27 cellular contexts compared by ENCODE assay signal in genomic region chr7:29224726-29225125, GRCh38.
"Had no signal": no experiment of that assay in that cellular context is flagged by ENCODE, and none has a peak within 500 bp of the region (broad histone marks: within the 10 kb centered on the region; RNA-seq: fewer than 3 reads in every experiment).

No MANE protein-coding gene starts in this region.

- H3K36me3 Mint-ChIP-seq: activated naive CD4-positive, alpha-beta T cell treated with anti-CD3 and anti-CD28 coated beads, Interleukin-2, amount 10 ng/mL, durations not matched to agents 7 days and 5 days had no signal

- H3K27me3 ChIP-seq: ascending aorta, cardiac muscle cell, tibial artery had no signal

- DNase-seq: activated CD4-positive, alpha-beta T cell treated with anti-CD3 and anti-CD28 coated beads, Interleukin-2, amount 10 ng/mL, durations not matched to agents 7 days and 5 days; activated CD8-positive, alpha-beta memory T cell treated with anti-CD3 and anti-CD28 coated beads, Interleukin-2, amount 50 U/mL, for 48 hours; activated effector memory CD4-positive, alpha-beta T cell treated with Interleukin-2 at 50 U/mL for 16 hours; activated naive CD4-positive, alpha-beta T cell treated with anti-CD3 and anti-CD28 coated beads, Interleukin-2, amount 10 ng/mL, durations not matched to agents 7 days and 5 days; activated naive CD8-positive, alpha-beta T cell treated with anti-CD3 and anti-CD28 coated beads, Interleukin-2, amount 50 U/mL, for 24 hours; activated T-cell treated with anti-CD3 and anti-CD28 coated beads, Interleukin-2, amount 50 U/mL, for 48 hours; effector memory CD4-positive, alpha-beta T cell; foreskin melanocyte; glutamatergic neuron; hypothalamus; islet precursor cell; nucleus accumbens; retina; stimulated activated CD4-positive, alpha-beta T cell treated with anti-CD3 and anti-CD28 coated beads, Interleukin-12 subunit alpha, Interleukin-12 subunit beta, amount 100 ng/mL, for 4 hours; stimulated activated CD4-positive, alpha-beta T cell treated with anti-CD3 and anti-CD28 coated beads, Interleukin-1b, Interleukin-23, amount 100 ng/mL, for 48 hours; stimulated activated naive CD4-positive, alpha-beta T cell treated with Interleukin-2 at 50 U/mL for 16 hours; tibial artery had no signal

- H3K27me3 Mint-ChIP-seq: activated naive CD4-positive, alpha-beta T cell treated with anti-CD3 and anti-CD28 coated beads, Interleukin-2, amount 10 ng/mL, durations not matched to agents 7 days and 5 days; dendritic cell treated with granulocyte-macrophage colony-stimulating factor and Interleukin-4, amounts not matched to agents 40 ng/mL and 50 ng/mL, for 4 days had no signal

- FAIRE-seq: urothelium cell line had no signal

- H3K4me3 ChIP-seq: ascending aorta, cardiac muscle cell, lung, tibial artery had no signal

- H3K36me3 ChIP-seq: ascending aorta, cardiac muscle cell, tibial artery had no signal

- H3K27ac ChIP-seq: ascending aorta, cardiac muscle cell, tibial artery had no signal

- H3K9me3 Mint-ChIP-seq: activated CD4-positive, alpha-beta T cell treated with anti-CD3 and anti-CD28 coated beads, Interleukin-2, amount 10 ng/mL, durations not matched to agents 7 days and 5 days; activated naive CD4-positive, alpha-beta T cell treated with anti-CD3 and anti-CD28 coated beads, Interleukin-2, amount 10 ng/mL, durations not matched to agents 7 days and 5 days; activated naive CD8-positive, alpha-beta T cell treated with anti-CD3 and anti-CD28 coated beads, Interleukin-2, amount 50 U/mL, for 24 hours; dendritic cell treated with granulocyte-macrophage colony-stimulating factor and Interleukin-4, amounts not matched to agents 40 ng/mL and 50 ng/mL, for 4 days; T-helper 1 cell treated with Interleukin-12 subunit alpha and Interleukin-12 subunit beta and Interleukin-4 antibody, amounts not matched to agents 30 μg/mL and 1 μg/mL, for 36 hours had no signal

- ATAC-seq: activated CD4-positive, CD25-positive, alpha-beta regulatory T cell treated with anti-CD3 and anti-CD28 coated beads, Interleukin-2, amount 50 U/mL, for 24 hours; activated naive CD8-positive, alpha-beta T cell treated with anti-CD3 and anti-CD28 coated beads, Interleukin-2, amount 50 U/mL, for 24 hours; left lobe of liver had no signal

- H3K4me1 ChIP-seq: ascending aorta, tibial artery had no signal

- H3K4me3 Mint-ChIP-seq: activated CD4-positive, alpha-beta T cell treated with anti-CD3 and anti-CD28 coated beads, Interleukin-2, amount 10 ng/mL, durations not matched to agents 7 days and 5 days; activated naive CD4-positive, alpha-beta T cell treated with anti-CD3 and anti-CD28 coated beads, Interleukin-2, amount 10 ng/mL, durations not matched to agents 7 days and 5 days; activated naive CD8-positive, alpha-beta T cell treated with anti-CD3 and anti-CD28 coated beads, Interleukin-2, amount 50 U/mL, for 24 hours; dendritic cell treated with granulocyte-macrophage colony-stimulating factor and Interleukin-4, amounts not matched to agents 40 ng/mL and 50 ng/mL, for 4 days; mesothelial cell of epicardium; nephron; T-helper 1 cell treated with Interleukin-12 subunit alpha and Interleukin-12 subunit beta and Interleukin-4 antibody, amounts not matched to agents 30 μg/mL and 1 μg/mL, for 36 hours had no signal

- H3K27ac Mint-ChIP-seq: activated CD4-positive, alpha-beta T cell treated with anti-CD3 and anti-CD28 coated beads, Interleukin-2, amount 10 ng/mL, durations not matched to agents 7 days and 5 days; activated naive CD4-positive, alpha-beta T cell treated with anti-CD3 and anti-CD28 coated beads, Interleukin-2, amount 10 ng/mL, durations not matched to agents 7 days and 5 days; activated naive CD8-positive, alpha-beta T cell treated with anti-CD3 and anti-CD28 coated beads, Interleukin-2, amount 50 U/mL, for 24 hours; dendritic cell treated with granulocyte-macrophage colony-stimulating factor and Interleukin-4, amounts not matched to agents 40 ng/mL and 50 ng/mL, for 4 days; mesothelial cell of epicardium; nephron; T-helper 1 cell treated with Interleukin-12 subunit alpha and Interleukin-12 subunit beta and Interleukin-4 antibody, amounts not matched to agents 30 μg/mL and 1 μg/mL, for 36 hours had no signal

- H3K9me3 ChIP-seq: ascending aorta, tibial artery had no signal

- H3K4me1 Mint-ChIP-seq: activated CD4-positive, alpha-beta T cell treated with anti-CD3 and anti-CD28 coated beads, Interleukin-2, amount 10 ng/mL, durations not matched to agents 7 days and 5 days; activated naive CD4-positive, alpha-beta T cell treated with anti-CD3 and anti-CD28 coated beads, Interleukin-2, amount 10 ng/mL, durations not matched to agents 7 days and 5 days; activated naive CD8-positive, alpha-beta T cell treated with anti-CD3 and anti-CD28 coated beads, Interleukin-2, amount 50 U/mL, for 24 hours; mesothelial cell of epicardium had no signal
